8 cellular contexts compared by ENCODE assay signal in the genomic region with DNA sequence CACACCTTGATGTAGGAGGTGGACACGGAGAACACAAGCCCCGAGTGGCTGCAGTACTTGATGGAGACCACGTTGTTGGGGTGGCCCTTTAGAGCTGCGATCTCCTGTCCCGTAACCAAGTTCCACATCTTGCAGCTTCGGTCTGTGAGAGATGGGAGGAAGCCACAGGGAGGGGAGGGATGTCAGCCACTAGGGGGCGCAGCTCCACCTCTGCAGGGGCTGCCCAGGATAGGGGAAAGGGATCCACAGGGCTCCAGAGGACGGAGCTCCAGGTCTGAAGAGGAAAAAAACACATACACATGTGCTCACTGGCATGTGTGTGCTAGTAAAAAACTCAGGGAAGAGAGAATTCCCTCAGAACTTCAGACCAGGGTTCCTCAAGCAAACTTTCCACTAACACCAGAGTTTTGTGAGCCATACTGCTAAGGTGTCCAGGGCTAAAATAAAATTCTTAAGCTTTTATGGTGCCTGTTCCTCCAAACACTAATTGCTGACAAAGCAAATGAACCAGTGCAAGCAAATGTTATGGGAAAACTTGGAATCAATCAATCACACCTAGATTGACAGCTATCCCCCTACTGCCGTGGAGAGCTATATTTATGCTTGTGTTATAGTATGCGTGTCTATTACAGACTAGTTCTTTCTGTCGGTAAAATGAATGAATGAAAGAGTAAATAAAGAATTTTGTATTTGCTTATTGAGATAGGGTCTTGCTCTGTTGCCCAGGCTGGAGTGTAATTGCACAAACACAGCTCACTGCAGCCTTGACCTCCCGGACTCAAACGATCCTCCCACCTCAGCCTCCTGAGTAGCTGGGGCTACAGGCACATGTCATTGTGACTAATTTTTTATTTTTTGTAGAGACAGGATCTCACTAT. TPM values are rescaled to one million over a fixed set of nuclear protein-coding genes. Genes with fewer than 3 reads are reported as not detected.
DNase-seq lines count a peak whose midpoint lies in the region; ATAC-seq and TF ChIP-seq lines count a peak whose summit lies in the region.

No MANE protein-coding gene starts in this region.

- TF ChIP-seq CTCF in HFFc6 (IDR thresholded peaks at IDR 0.05) (peak; percentile 79), lower lobe of right lung (IDR thresholded peaks at IDR 0.05) (peak; percentile 56)

- peaks cover 8% of the 10 kb centered on the region for H3K9me3 ChIP-seq in lower lobe of right lung

- no peaks in the 10 kb centered on the region for H3K4me1 ChIP-seq in lower lobe of right lung

- no peaks in the 10 kb centered on the region for H3K27me3 ChIP-seq in lower lobe of right lung (ENCODE audit: low read depth)

- intact Hi-C loops in lower lobe of right lung (cut with DNase I): no loop called here

- no peaks in the 10 kb centered on the region for H3K9me3 Mint-ChIP-seq in HFFc6
- H3K9me3 Mint-ChIP-seq in activated naive CD8-positive, alpha-beta T cell treated with anti-CD3 and anti-CD28 coated beads for 36 hours: no peaks in the 10 kb centered on the region

- no peak overlapping the region for H3K4me3 ChIP-seq in lower lobe of right lung

- peak; percentile 25 for DNase-seq in COLO829 (ENCODE audit: low spot score)
- no peak for DNase-seq in HFFc6
- DNase-seq in SKM-1 treated with dmso at 0.1 percent for 144 hours (lab: John Stamatoyannopoulos, UW; ENCODE audit: unreplicated experiment): peak; percentile 83
- DNase-seq in activated naive CD8-positive, alpha-beta T cell treated with anti-CD3 and anti-CD28 coated beads for 36 hours: peak; percentile 62
- DNase-seq in lower lobe of right lung: peak; percentile 53
- peak; percentile 62 for DNase-seq in stimulated activated naive CD4-positive, alpha-beta T cell treated with Interleukin-2 at 50 U/mL for 16 hours (lab: John Stamatoyannopoulos, UW)

- H3K27ac Mint-ChIP-seq in HFFc6: no peak overlapping the region
- H3K27ac Mint-ChIP-seq in activated naive CD8-positive, alpha-beta T cell treated with anti-CD3 and anti-CD28 coated beads for 36 hours: no peak overlapping the region

- H3K36me3 Mint-ChIP-seq in HFFc6 (ENCODE audit: low read depth): no peaks in the 10 kb centered on the region
- H3K36me3 Mint-ChIP-seq in activated naive CD8-positive, alpha-beta T cell treated with anti-CD3 and anti-CD28 coated beads for 36 hours: peaks cover 43% of the 10 kb centered on the region

- H3K27ac ChIP-seq in lower lobe of right lung: no peak overlapping the region

- peaks cover 14% of the 10 kb centered on the region for H3K36me3 ChIP-seq in lower lobe of right lung

- no peaks in the 10 kb centered on the region for H3K4me1 Mint-ChIP-seq in HFFc6 (ENCODE audit: low read depth)
- H3K4me1 Mint-ChIP-seq in activated naive CD8-positive, alpha-beta T cell treated with anti-CD3 and anti-CD28 coated beads for 36 hours: no peaks in the 10 kb centered on the region

- H3K4me3 Mint-ChIP-seq in HFFc6: no peak overlapping the region
- no peak overlapping the region for H3K4me3 Mint-ChIP-seq in activated naive CD8-positive, alpha-beta T cell treated with anti-CD3 and anti-CD28 coated beads for 36 hours

- H3K27me3 Mint-ChIP-seq in HFFc6 (ENCODE audit: insufficient read depth): peaks cover 29% of the 10 kb centered on the region
- H3K27me3 Mint-ChIP-seq in activated naive CD8-positive, alpha-beta T cell treated with anti-CD3 and anti-CD28 coated beads for 36 hours: no peaks in the 10 kb centered on the region

- ATAC-seq in lower lobe of right lung (peak in 1 of 2 donors; percentile 36), HG02610 (IDR thresholded peaks at IDR 0.05; ENCODE audit: unreplicated experiment) (no peak), GM21825 (IDR thresholded peaks at IDR 0.05; ENCODE audit: unreplicated experiment) (no peak)

RNA-seq across cellular contexts. Expression of a gene that starts 43.7 kb away (rescaled TPM):
- not detected for total RNA-seq in HFFc6 (2021; fragmentation: NEBNext Ultra II Directional; extraction: Animal tissue kit (Norgen Biotek cat#: 25700))
- 10 to 100 TPM; 55.7 to 56.2 TPM for total RNA-seq in activated naive CD8-positive, alpha-beta T cell treated with anti-CD3 and anti-CD28 coated beads for 36 hours
- 4.7 TPM for total RNA-seq in lower lobe of right lung
